8 cellular contexts compared by ENCODE assay signal in genomic region chr4:15001248-15001824, GRCh38. TPM values are rescaled to one million over a fixed set of nuclear protein-coding genes. Genes with fewer than 3 reads are reported as not detected.
DNase-seq lines count a peak whose midpoint lies in the region; ATAC-seq and TF ChIP-seq lines count a peak whose summit lies in the region.

No MANE protein-coding gene starts in this region.

- H3K27me3 ChIP-seq in HL-60 (ENCODE audit: insufficient read depth, poor library complexity, severe bottlenecking) = no peaks in the 10 kb centered on the region
- H3K27me3 ChIP-seq in SJCRH30 = peaks cover 4% of the 10 kb centered on the region; the same call in 1 of the 2 replicates
- H3K27me3 ChIP-seq in adipocyte (replicated peaks; ENCODE audit: control insufficient read depth, insufficient read depth, low read length) = no peaks in the 10 kb centered on the region
- H3K27me3 ChIP-seq in ovary = no peaks in the 10 kb centered on the region
- no peaks in the 10 kb centered on the region for H3K27me3 ChIP-seq in transverse colon

- 0 to 1% (median 0%) methylated on average over 25 to 30 of the region's 30 CpGs for WGBS in ovary, 3 donors
- 0% methylated on average over 30 of the region's 30 CpGs; no CpG with 5 or more reads in 1 of the 2 donors for WGBS in transverse colon (ENCODE audit: low coverage in 1 of 2), 2 donors

- H3K4me1 ChIP-seq in SJCRH30 (peaks cover 8% of the 10 kb centered on the region; the same call in 1 of the 2 replicates), adipocyte (ENCODE audit: control insufficient read depth, insufficient read depth, low read length) (peaks cover 15% of the 10 kb centered on the region), ovary (ENCODE audit: insufficient read depth) (no peaks in the 10 kb centered on the region), transverse colon (peaks cover 0 to 15% (median 12%) of the 10 kb centered on the region in 4 donors)

- H3K27ac ChIP-seq in HL-60 (replicated peaks) = peak overlapping the region; percentile 98
- peak overlapping the region; percentile 32; the same call in 1 of the 2 replicates for H3K27ac ChIP-seq in SJCRH30
- peak overlapping the region; percentile 92 to 100 for H3K27ac ChIP-seq in ovary
- H3K27ac ChIP-seq in transverse colon = peak overlapping the region; percentile 99 to 100 (median 100)

- no peaks in the 10 kb centered on the region for H3K4me1 Mint-ChIP-seq in Calu3 (ENCODE audit: low read depth, unreplicated experiment)

- H3K36me3 Mint-ChIP-seq in Calu3 (ENCODE audit: insufficient read depth, unreplicated experiment) = peaks cover 46% of the 10 kb centered on the region

- H3K27me3 Mint-ChIP-seq in Calu3 (ENCODE audit: unreplicated experiment) = no peaks in the 10 kb centered on the region

- TSS peak; percentile 32 for BruUV-seq in Calu3 (replicated peaks; lab: Mats Ljungman, UMichigan)

- CTCF ChIA-PET in Calu3 (lab: Charles Lee) = interaction anchor here (0.6 to 1.3 kb wide), 3 partner anchors 11 to 1035 kb away, joined by 3 read pairs; no protein-coding TSS in a partner anchor

- intact Hi-C loops in Calu3 (cut with micrococcal nuclease; ENCODE audit: unreplicated experiment) = loop anchor here (10.0 kb wide), 2 partner anchors 87 to 1347 kb away; no protein-coding TSS in a partner anchor
- intact Hi-C loops in cardiac septum (cut with DNase I) = loop anchor here (2.0 to 10.0 kb wide), 6 partner anchors 85 to 1517 kb away; partner anchors contain the start of genes FBXL5 and RAB28
- intact Hi-C loops in ovary (cut with DNase I) = loop anchor here in 3 of 4 donors (10.0 kb wide), 4 partner anchors 143 to 1357 kb away; partner anchors contain the start of gene FBXL5 (in 1 of the 3)
- intact Hi-C loops in transverse colon (cut with DNase I; ENCODE audit: low total_unique reads) = no loop called here

- TF ChIP-seq EP300 in ovary (IDR thresholded peaks at IDR 0.05) = no peak
- TF ChIP-seq EP300 in transverse colon (IDR thresholded peaks at IDR 0.05; ENCODE audit: low read depth) = no peak

- TF ChIP-seq CTCF in Calu3 (IDR thresholded peaks at IDR 0.05; ENCODE audit: unreplicated experiment) (no peak), HL-60 (IDR thresholded peaks at IDR 0.05; ENCODE audit: insufficient read depth, low read length) (no peak), ovary (IDR thresholded peaks at IDR 0.05) (no peak), transverse colon (IDR thresholded peaks at IDR 0.05) (no peak)

- DNase-seq in Calu3 (peak; percentile 35), HL-60 (ENCODE audit: low read depth in 1 of 2, low spot score in 1 of 2) (peak in 1 of 2 experiments; percentile 54), SJCRH30 (peak; percentile 57 to 67), adipocyte (ENCODE audit: low read depth) (peak; percentile 96), cardiac septum (ENCODE audit: low spot score) (peak; percentile 88), ovary (peak; percentile 70 to 84 (median 81)), transverse colon (peak; percentile 70)

- H3K9me3 ChIP-seq in SJCRH30 (replicated peaks) (no peaks in the 10 kb centered on the region), adipocyte (ENCODE audit: control insufficient read depth, low read length) (peaks cover 3% of the 10 kb centered on the region), ovary (no peaks in the 10 kb centered on the region), transverse colon (no peaks in the 10 kb centered on the region)

- H3K4me3 Mint-ChIP-seq in Calu3 (ENCODE audit: low read depth, unreplicated experiment) = peak overlapping the region; percentile 76

- H3K9me3 Mint-ChIP-seq in Calu3 (ENCODE audit: low read depth, unreplicated experiment) = no peaks in the 10 kb centered on the region

- no peaks in the 10 kb centered on the region for H3K36me3 ChIP-seq in SJCRH30
- H3K36me3 ChIP-seq in adipocyte (ENCODE audit: control insufficient read depth, insufficient read depth, low read length, severe bottlenecking) = no peaks in the 10 kb centered on the region
- no peaks in the 10 kb centered on the region for H3K36me3 ChIP-seq in ovary
- H3K36me3 ChIP-seq in transverse colon = no peaks in the 10 kb centered on the region

- peak; percentile 26 for ATAC-seq in GM21360 (IDR thresholded peaks at IDR 0.05; ENCODE audit: unreplicated experiment)

- peak overlapping the region; percentile 83 for H3K4me3 ChIP-seq in HL-60 (replicated peaks; ENCODE audit: insufficient read depth, low read length)
- H3K4me3 ChIP-seq in SJCRH30 = peak overlapping the region; percentile 78
- H3K4me3 ChIP-seq in adipocyte (ENCODE audit: low read length) = peak overlapping the region; percentile 98
- peak overlapping the region; percentile 98 for H3K4me3 ChIP-seq in ovary
- H3K4me3 ChIP-seq in transverse colon = peak overlapping the region; percentile 85 to 97 (median 89)

- TF ChIP-seq POLR2A in ovary (IDR thresholded peaks at IDR 0.05) = no peak
- TF ChIP-seq POLR2A in transverse colon (IDR thresholded peaks at IDR 0.05) = peak; percentile 6

- in situ Hi-C loops in transverse colon (cut with MboI; ENCODE audit: low pct_ligation_motif_present in 1 of 4, low pct_unique_long_range_greater_than_20kb in 1 of 4, low sequenced_read_pairs in 3 of 4) = loop anchor here in 2 of 4 donors (25.0 kb wide), 2 partner anchors 461 to 1364 kb away; partner anchors contain the start of genes BOD1L1 (in 1 of the 2) and CC2D2A (in 1 of the 2)

- peak overlapping the region; percentile 47 for H3K27ac Mint-ChIP-seq in Calu3 (ENCODE audit: unreplicated experiment)

- H3K9ac ChIP-seq in adipocyte (ENCODE audit: low read length) = peak overlapping the region; percentile 100

RNA-seq across cellular contexts. Expression of gene CPEB2, which starts 0.9 kb away (rescaled TPM):
- total RNA-seq in Calu3 (2022) = 6.6 and 7.3 TPM in 2 replicates
- total RNA-seq in SJCRH30 (2014; rRNA removed; shearing (Covaris generic)) = 0.56 and 0.73 TPM in 2 replicates
- total RNA-seq in cardiac septum = 17.7 TPM
- 10 to 100 TPM in 6 of 7 donors, 1 to 10 TPM in 1; 9.9 to 18.6 (median 14.5) TPM for total RNA-seq in ovary
- polyA plus RNA-seq in ovary = 10 to 100 TPM in 1 of 2 donors, 1 to 10 TPM in 1; 4.4 to 12.3 TPM
- total RNA-seq in transverse colon = 10 to 100 TPM; 23.2 to 38.5 (median 26.5) TPM

Comparison
In these comparisons a context has a peak if more than half of its experiments do, and no peak if none do; other contexts are left out.
1. H3K27ac ChIP-seq: peak in every context shown above with its lines; median percentile 100 in transverse colon; 98 in HL-60; 96 in ovary; 32 in SJCRH30.